Comparison of ENCODE assay signal across 9 cellular contexts in the genomic region with DNA sequence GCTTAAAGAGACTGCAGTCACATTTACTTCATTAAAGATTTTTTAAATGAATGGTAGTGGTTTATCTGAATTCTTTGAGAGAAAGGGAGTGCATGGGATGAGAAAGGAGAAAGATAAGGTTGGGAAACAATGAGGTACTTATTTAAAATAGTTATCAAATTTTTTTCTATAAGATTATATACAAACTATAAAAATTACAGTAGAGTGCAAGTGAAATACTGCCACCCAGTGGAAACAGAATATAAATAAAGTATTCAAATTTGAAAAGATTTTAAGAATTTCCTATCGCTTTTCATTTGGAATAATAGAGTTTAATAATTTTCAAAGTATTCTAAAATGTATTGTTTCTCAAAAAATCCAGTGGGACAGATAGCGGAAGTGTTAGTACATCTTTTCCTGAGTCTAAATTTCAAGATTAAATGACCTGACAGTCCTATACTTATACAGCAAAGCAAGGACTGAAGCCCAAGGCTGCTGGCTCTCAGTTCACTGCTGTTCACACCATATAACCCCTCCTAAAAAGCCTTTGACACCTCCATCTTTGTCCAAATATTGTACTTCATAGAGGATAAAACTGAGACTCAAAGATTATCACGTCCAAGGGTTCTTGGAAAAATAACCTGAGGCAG. TPM values are rescaled to one million over a fixed set of nuclear protein-coding genes. Genes with fewer than 3 reads are reported as not detected.
DNase-seq lines count a peak whose midpoint lies in the region; ATAC-seq and TF ChIP-seq lines count a peak whose summit lies in the region.
"Had no signal": no experiment of that assay in that cellular context is flagged by ENCODE, and none has a peak within 500 bp of the region (broad histone marks: within the 10 kb centered on the region; RNA-seq: fewer than 3 reads in every experiment).

No MANE protein-coding gene starts in this region.

- H3K4me2 ChIP-seq in hepatocyte = no peak overlapping the region

- H3K36me3 ChIP-seq in hepatocyte (replicated peaks; ENCODE audit: insufficient read depth, low read depth) (no peaks in the 10 kb centered on the region), sigmoid colon (no peaks in the 10 kb centered on the region)

- H3K27ac ChIP-seq in hepatocyte (no peak overlapping the region), sigmoid colon (no peak overlapping the region)

- TF ChIP-seq POLR2A in sigmoid colon (IDR thresholded peaks at IDR 0.05) = no peak

- H3K9me3 ChIP-seq in hepatocyte (ENCODE audit: low read depth) (no peaks in the 10 kb centered on the region), sigmoid colon (no peaks in the 10 kb centered on the region)

- no peak for TF ChIP-seq EP300 in sigmoid colon (IDR thresholded peaks at IDR 0.05)

- WGBS in hepatocyte (ENCODE audit: low lambda C conversion rate, missing lambda C conversion rate) = 51% methylated on average over 3 of the region's 3 CpGs
- 55 to 65% methylated on average over 3 of the region's 3 CpGs for WGBS in sigmoid colon, 2 donors

- H3K4me1 ChIP-seq in hepatocyte (ENCODE audit: insufficient read depth) = no peaks in the 10 kb centered on the region
- peaks cover 0 to 10% (median 0%) of the 10 kb centered on the region in 4 donors for H3K4me1 ChIP-seq in sigmoid colon

- DNase-seq in AG08396 (ENCODE audit: low spot score) (peak; percentile 3), GM20000 (ENCODE audit: low spot score) (peak; percentile 5), SK-MEL-5 (ENCODE audit: low read depth, low spot score) (peak; percentile 21), hepatocyte (ENCODE audit: low spot score) (peak; percentile 23), NCI-H510A (lab: John Stamatoyannopoulos, UW) (no peak), sigmoid colon (no peak), mucosa of gallbladder (ENCODE audit: low spot score) (no peak)
- DNase-seq: activated naive CD8-positive, alpha-beta T cell treated with anti-CD3 and anti-CD28 coated beads for 36 hours had no signal

- no peaks in the 10 kb centered on the region for H4K20me1 ChIP-seq in hepatocyte (ENCODE audit: insufficient read depth, poor library complexity, severe bottlenecking)

- no peaks in the 10 kb centered on the region for H3K79me2 ChIP-seq in hepatocyte

- in situ Hi-C loops in SK-MEL-5 (cut with HindIII; ENCODE audit: low pct_unique_long_range_greater_than_20kb, low sequenced_read_pairs) = no loop called here

- no peak for ATAC-seq in GM19324 (IDR thresholded peaks at IDR 0.05; ENCODE audit: low FRiP score, unreplicated experiment)

- no peaks in the 10 kb centered on the region for H3K27me3 ChIP-seq in hepatocyte
- no peaks in the 10 kb centered on the region for H3K27me3 ChIP-seq in sigmoid colon

- no peak for TF ChIP-seq CTCF in GM20000 (IDR thresholded peaks at IDR 0.05; ENCODE audit: extremely low read depth, missing control alignments)
- TF ChIP-seq CTCF in hepatocyte (IDR thresholded peaks at IDR 0.05; ENCODE audit: poor library complexity) = peak; percentile 68
- TF ChIP-seq CTCF in sigmoid colon (IDR thresholded peaks at IDR 0.05) = peak in 2 of 4 experiments; percentile 10 to 50

- intact Hi-C loops in sigmoid colon (cut with DNase I) = no loop called here

- no peaks in the 10 kb centered on the region for H3K9me2 ChIP-seq in hepatocyte (replicated peaks; ENCODE audit: insufficient read depth)

- H2AFZ ChIP-seq in hepatocyte = no peak overlapping the region

- no peak overlapping the region for H3K4me3 ChIP-seq in hepatocyte
- no peak overlapping the region for H3K4me3 ChIP-seq in sigmoid colon

RNA-seq across cellular contexts. Expression of gene EPM2A, which starts 31.1 kb away (rescaled TPM):
- 8.3 and 11.1 TPM in 2 replicates for total RNA-seq in SK-MEL-5 (2014; rRNA removed; shearing (Covaris generic))
- polyA plus RNA-seq in SK-MEL-5 (2015; cell fraction: cytosol; rRNA removed) = 7.6 and 10.7 TPM in 2 replicates
- 6.0 and 18.2 TPM in 2 replicates for polyA plus RNA-seq in SK-MEL-5 (2015; cell fraction: nucleus; rRNA removed)
- total RNA-seq in hepatocyte (6.4 and 9.3 TPM in 2 replicates), sigmoid colon (10 to 100 TPM; 66.5 to 79.5 (median 71.2) TPM), mucosa of gallbladder (16.5 TPM)
- polyA plus RNA-seq in hepatocyte (6.9 and 7.2 TPM in 2 replicates), sigmoid colon (1 to 10 TPM; 2.3 to 4.5 (median 3.6) TPM)

Comparison
In these comparisons a context has a peak if more than half of its experiments do, and no peak if none do; other contexts are left out.
1. DNase-seq: peak in AG08396 (single experiment), GM20000 (single experiment), SK-MEL-5 (single experiment) and hepatocyte (single experiment); none in NCI-H510A (single experiment), sigmoid colon (single experiment) and mucosa of gallbladder (single experiment).